ENCODE assay signal across 12 cellular contexts in genomic region chr12:31651893-31652521, GRCh38. TPM values are rescaled to one million over a fixed set of nuclear protein-coding genes. Genes with fewer than 3 reads are reported as not detected.
A peak's percentile ranks its signal among the peaks of the same experiment; 100 is the strongest.
DNase-seq lines count a peak whose midpoint lies in the region; ATAC-seq and TF ChIP-seq lines count a peak whose summit lies in the region.
"Had no signal": no experiment of that assay in that cellular context is flagged by ENCODE, and none has a peak within 500 bp of the region (broad histone marks: within the 10 kb centered on the region; RNA-seq: fewer than 3 reads in every experiment).

No MANE protein-coding gene starts in this region.

- no peak overlapping the region for H3K4me3 ChIP-seq in BLaER1
- no peak overlapping the region for H3K4me3 ChIP-seq in Loucy (ENCODE audit: low read length, poor library complexity, severe bottlenecking)
- no peak overlapping the region for H3K4me3 ChIP-seq in colonic mucosa

- DNase-seq in SK-N-DZ (ENCODE audit: low spot score) (peak; percentile 98), inferior parietal cortex (ENCODE audit: extremely low spot score) (no peak), colonic mucosa (no peak)
- DNase-seq in naive thymus-derived CD8-positive, alpha-beta T cell: no peak
- DNase-seq in NK-92 treated with Interleukin-12 subunit alpha and Interleukin-12 subunit beta, amount 100 ng/mL, for 24 hours (lab: John Stamatoyannopoulos, UW): no peak
- DNase-seq: H9, lower lobe of right lung had no signal

- H3K36me3 Mint-ChIP-seq in naive thymus-derived CD8-positive, alpha-beta T cell: no peaks in the 10 kb centered on the region

- H3K27me3 ChIP-seq in BLaER1 (no peaks in the 10 kb centered on the region), Loucy (ENCODE audit: insufficient read depth, low read length, poor library complexity, severe bottlenecking) (no peaks in the 10 kb centered on the region), colonic mucosa (no peaks in the 10 kb centered on the region)
- H3K27me3 ChIP-seq: SJSA1 had no signal

- peaks cover 5% of the 10 kb centered on the region; the same call in 1 of the 2 replicates for H3K4me1 ChIP-seq in BLaER1
- H3K4me1 ChIP-seq in Loucy (ENCODE audit: insufficient read depth, low read length, poor library complexity, severe bottlenecking): peaks cover 2% of the 10 kb centered on the region
- H3K4me1 ChIP-seq in colonic mucosa: no peaks in the 10 kb centered on the region

- peaks cover 10 to 14% (median 11%) of the 10 kb centered on the region in 4 donors for H3K4me1 Mint-ChIP-seq in naive thymus-derived CD8-positive, alpha-beta T cell

- H3K4me2 ChIP-seq in BLaER1: no peak overlapping the region
- no peak overlapping the region for H3K4me2 ChIP-seq in Loucy (ENCODE audit: low read depth, low read length, poor library complexity, severe bottlenecking)

- H3K9me3 ChIP-seq in BLaER1 (no peaks in the 10 kb centered on the region), Loucy (ENCODE audit: insufficient read depth, low read depth, low read length) (no peaks in the 10 kb centered on the region), colonic mucosa (no peaks in the 10 kb centered on the region)
- H3K9me3 ChIP-seq: lower lobe of right lung, SJSA1 had no signal

- H3K9me2 ChIP-seq in Loucy (replicated peaks; ENCODE audit: low read depth, low read length): no peaks in the 10 kb centered on the region

- peak overlapping the region in 5 of 10 donors; percentile 18 to 55 (median 48) for H3K4me3 Mint-ChIP-seq in naive thymus-derived CD8-positive, alpha-beta T cell
- H3K4me3 Mint-ChIP-seq: H9 had no signal

- H3F3A ChIP-seq in Loucy (ENCODE audit: low read depth): no peaks in the 10 kb centered on the region

- H3K36me3 ChIP-seq in BLaER1: no peaks in the 10 kb centered on the region
- no peaks in the 10 kb centered on the region for H3K36me3 ChIP-seq in Loucy (ENCODE audit: insufficient read depth, low read length)
- no peaks in the 10 kb centered on the region for H3K36me3 ChIP-seq in colonic mucosa
- H3K36me3 ChIP-seq: lower lobe of right lung, SJSA1 had no signal

- POLR2A ChIA-PET in naive thymus-derived CD8-positive, alpha-beta T cell (lab: Charles Lee): interaction anchor here (1.2 to 2.6 kb wide), 3 partner anchors 307 to 376 kb away, joined by 3 to 14 read pairs (median 9); partner anchors contain the start of gene RESF1

- H4K20me1 ChIP-seq in BLaER1: no peaks in the 10 kb centered on the region
- no peaks in the 10 kb centered on the region for H4K20me1 ChIP-seq in Loucy (ENCODE audit: insufficient read depth, low read length, poor library complexity, severe bottlenecking)

- H3K27ac ChIP-seq in BLaER1 (no peak overlapping the region), colonic mucosa (no peak overlapping the region)

- peak overlapping the region; percentile 89; the same call in 1 of the 2 replicates for H2AFZ ChIP-seq in Loucy (ENCODE audit: low read length)

- ATAC-seq in naive thymus-derived CD8-positive, alpha-beta T cell: no peak
- no peak for ATAC-seq in HG02981 (IDR thresholded peaks at IDR 0.05; ENCODE audit: unreplicated experiment)
- ATAC-seq: right cardiac atrium had no signal

- H3K9me3 Mint-ChIP-seq in naive thymus-derived CD8-positive, alpha-beta T cell: no peaks in the 10 kb centered on the region
- H3K9me3 Mint-ChIP-seq: H9 had no signal

- no peak for TF ChIP-seq CTCF in Loucy (conservative IDR thresholded peaks at IDR 0.05; ENCODE audit: low read length)
- no peak for TF ChIP-seq CTCF in colonic mucosa (IDR thresholded peaks at IDR 0.05)

- no peaks in the 10 kb centered on the region for H3K27me3 Mint-ChIP-seq in naive thymus-derived CD8-positive, alpha-beta T cell

- intact Hi-C loops in colonic mucosa (cut with DNase I): loop anchor here (5.0 to 10.0 kb wide), 2 partner anchors 413 to 660 kb away; no protein-coding TSS in a partner anchor

- no peaks in the 10 kb centered on the region for H3K79me2 ChIP-seq in Loucy (ENCODE audit: insufficient read depth, low read length)

- peak overlapping the region in 9 of 10 donors; percentile 42 to 95 (median 90) for H3K27ac Mint-ChIP-seq in naive thymus-derived CD8-positive, alpha-beta T cell
- H3K27ac Mint-ChIP-seq: H9 had no signal

- 0 out of 2 replicates have a peak overlapping the region, but pooled peaks have one; percentile 66 for H3K9ac ChIP-seq in BLaER1
- H3K9ac ChIP-seq in Loucy (ENCODE audit: low read depth, low read length, poor library complexity, severe bottlenecking): no peak overlapping the region
- no peak overlapping the region for H3K9ac ChIP-seq in colonic mucosa (ENCODE audit: low read depth in 2 of 2, low read length in 2 of 2)

RNA-seq across cellular contexts. Expression of gene ETFBKMT, which starts 7.5 kb away (rescaled TPM):
- 0.77 and 1.8 TPM in 2 replicates for polyA plus RNA-seq in SK-N-DZ (2014; cell fraction: cytosol; rRNA removed)
- polyA plus RNA-seq in SK-N-DZ (2014; cell fraction: nucleus; rRNA removed): 0.47 and 0.81 TPM in 2 replicates
- 1 to 10 TPM in 1 of 2 experiments, under 1 TPM in 1; 0.94 to 1.9 TPM for total RNA-seq in naive thymus-derived CD8-positive, alpha-beta T cell
- 1 to 10 TPM in 1 of 3 donors, under 1 TPM in 2; 0.34 to 1.8 (median 0.62) TPM for polyA plus RNA-seq in naive thymus-derived CD8-positive, alpha-beta T cell
- 1 to 10 TPM; 3.7 to 5.2 TPM for total RNA-seq in colonic mucosa
